ENCODE assay signal across 1 cellular context in genomic region chr18:79965119-79965902, GRCh38.
TF ChIP-seq lines count a peak whose summit lies in the region.

No MANE protein-coding gene starts in this region.

TF ChIP-seq in HEK293, 187 proteins besides CTCF, POLR2A, EP300 and RAD21 (continued from another document):
- TF ChIP-seq ZNF223 (tag by site-specific recombination; IDR thresholded peaks at IDR 0.05): no peak
- no peak for TF ChIP-seq ZNF214 (tag by site-specific recombination; IDR thresholded peaks at IDR 0.05; ENCODE audit: borderline replicate concordance)
- TF ChIP-seq ZBTB6 (tag by site-specific recombination; IDR thresholded peaks at IDR 0.05): peak; percentile 66; the same call in 1 of the 2 replicates
- TF ChIP-seq ZNF664 (tag by site-specific recombination; IDR thresholded peaks at IDR 0.05): no peak
- TF ChIP-seq YY1 (tag by site-specific recombination; IDR thresholded peaks at IDR 0.05): no peak
- no peak for TF ChIP-seq ELK4 (IDR thresholded peaks at IDR 0.05; ENCODE audit: borderline replicate concordance, low read depth, low read length)
- peak; percentile 59 for TF ChIP-seq TRIM28 (IDR thresholded peaks at IDR 0.05; ENCODE audit: borderline replicate concordance, low read length)
- TF ChIP-seq ZNF488 (tag by site-specific recombination; IDR thresholded peaks at IDR 0.05): no peak
- TF ChIP-seq ZNF521 (tag by site-specific recombination; IDR thresholded peaks at IDR 0.05): no peak
- TF ChIP-seq ZNF768 (tag by site-specific recombination; IDR thresholded peaks at IDR 0.05): no peak
- TF ChIP-seq ZNF791 (tag by site-specific recombination; IDR thresholded peaks at IDR 0.05): no peak
- TF ChIP-seq ZNF585B (tag by site-specific recombination; IDR thresholded peaks at IDR 0.05): no peak
- no peak for TF ChIP-seq ZNF114 (tag by site-specific recombination; IDR thresholded peaks at IDR 0.05)
- no peak for TF ChIP-seq ZNF510 (tag by site-specific recombination; IDR thresholded peaks at IDR 0.05; ENCODE audit: insufficient replicate concordance)
- no peak for TF ChIP-seq ZNF23 (tag by site-specific recombination; IDR thresholded peaks at IDR 0.05; ENCODE audit: borderline replicate concordance)
- TF ChIP-seq ZNF843 (tag by site-specific recombination; IDR thresholded peaks at IDR 0.05): peak; percentile 70; the same call in 1 of the 2 replicates
- peak; percentile 16; the same call in 1 of the 2 replicates for TF ChIP-seq ZSCAN18 (tag by site-specific recombination; IDR thresholded peaks at IDR 0.05)
- TF ChIP-seq ZNF311 (tag by site-specific recombination; IDR thresholded peaks at IDR 0.05; ENCODE audit: borderline replicate concordance): no peak
- peak; percentile 91 for TF ChIP-seq ZBTB11 (tag by site-specific recombination; conservative IDR thresholded peaks at IDR 0.05; ENCODE audit: low read depth)
- no peak for TF ChIP-seq ZNF140 (tag by site-specific recombination; IDR thresholded peaks at IDR 0.05)
- TF ChIP-seq ZNF280D (tag by site-specific recombination; IDR thresholded peaks at IDR 0.05): peak; percentile 70; the same call in 1 of the 2 replicates
- no peak for TF ChIP-seq ZNF37A (tag by site-specific recombination; IDR thresholded peaks at IDR 0.05)
- TF ChIP-seq ZBTB26 (tag by site-specific recombination; optimal IDR thresholded peaks at IDR 0.05): no peak
- 0 out of 2 replicates have a peak, but pooled peaks have one; percentile 5 for TF ChIP-seq KLF7 (tag by site-specific recombination; IDR thresholded peaks at IDR 0.05; ENCODE audit: borderline replicate concordance)
- TF ChIP-seq OVOL3 (tag by site-specific recombination; IDR thresholded peaks at IDR 0.05): no peak
- TF ChIP-seq ZNF571 (tag by site-specific recombination; IDR thresholded peaks at IDR 0.05): no peak
- TF ChIP-seq ZNF561 (tag by site-specific recombination; IDR thresholded peaks at IDR 0.05; ENCODE audit: borderline replicate concordance): peak; percentile 30; the same call in 1 of the 2 replicates
- no peak for TF ChIP-seq ZNF302 (tag by site-specific recombination; IDR thresholded peaks at IDR 0.05; ENCODE audit: low read depth)
- TF ChIP-seq ZBTB7A (tag by site-specific recombination; IDR thresholded peaks at IDR 0.05; ENCODE audit: low read depth): no peak
- TF ChIP-seq ZNF544 (tag by site-specific recombination; IDR thresholded peaks at IDR 0.05): no peak
- no peak for TF ChIP-seq MEIS1 (CRISPR knock-in tag; IDR thresholded peaks at IDR 0.05; ENCODE audit: borderline replicate concordance)
- no peak for TF ChIP-seq ZNF19 (tag by site-specific recombination; IDR thresholded peaks at IDR 0.05; ENCODE audit: low read depth)
- TF ChIP-seq KLF8 (tag by site-specific recombination; IDR thresholded peaks at IDR 0.05): peak; percentile 59; the same call in 1 of the 2 replicates
- peak; percentile 84 for TF ChIP-seq GLIS1 (tag by site-specific recombination; IDR thresholded peaks at IDR 0.05)
- no peak for TF ChIP-seq ZNF513 (tag by site-specific recombination; IDR thresholded peaks at IDR 0.05)
- TF ChIP-seq ZNF692 (tag by site-specific recombination; IDR thresholded peaks at IDR 0.05): peak; percentile 80
- no peak for TF ChIP-seq GLI4 (tag by site-specific recombination; IDR thresholded peaks at IDR 0.05)
- TF ChIP-seq ZNF701 (tag by site-specific recombination; IDR thresholded peaks at IDR 0.05): no peak
- TF ChIP-seq ZNF677 (tag by site-specific recombination; IDR thresholded peaks at IDR 0.05): no peak
- TF ChIP-seq ZNF362 (tag by site-specific recombination; IDR thresholded peaks at IDR 0.05): no peak
- TF ChIP-seq ZNF394 (tag by site-specific recombination; IDR thresholded peaks at IDR 0.05; ENCODE audit: borderline replicate concordance): no peak; the same call in 1 of the 2 replicates
- TF ChIP-seq ZNF10 (tag by site-specific recombination; IDR thresholded peaks at IDR 0.05): no peak
- no peak for TF ChIP-seq ZNF596 (tag by site-specific recombination; IDR thresholded peaks at IDR 0.05)
